Comparison of ENCODE assay signal across 10 cellular contexts in the genomic region with DNA sequence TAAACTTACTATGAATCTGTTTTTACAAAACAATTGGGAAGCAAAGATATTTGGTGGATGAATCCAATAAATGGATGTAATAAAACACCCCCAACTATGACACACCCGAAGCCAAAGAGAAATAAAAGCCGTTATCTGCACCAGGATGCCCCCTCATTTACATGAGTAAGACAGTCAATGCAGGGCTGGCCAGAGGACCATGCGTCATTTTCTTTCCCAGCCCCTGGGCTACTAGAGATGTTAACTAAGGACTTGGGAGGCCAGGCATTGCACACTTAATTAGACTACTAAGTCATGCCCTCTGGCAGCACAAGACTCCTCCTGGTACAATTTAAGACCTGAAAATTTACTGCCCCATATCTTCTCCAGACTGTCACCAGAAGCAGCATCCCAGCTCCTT. TPM values are rescaled to one million over a fixed set of nuclear protein-coding genes. Genes with fewer than 3 reads are reported as not detected.
DNase-seq lines count a peak whose midpoint lies in the region; ATAC-seq, FAIRE-seq and TF ChIP-seq lines count a peak whose summit lies in the region.
"Had no signal": no experiment of that assay in that cellular context is flagged by ENCODE, and none has a peak within 500 bp of the region (broad histone marks: within the 10 kb centered on the region; RNA-seq: fewer than 3 reads in every experiment).

No MANE protein-coding gene starts in this region.

- POLR2A ChIA-PET in BJ (lab: Charles Lee): no interaction called here

- H3K27me3 ChIP-seq in BJ (ENCODE audit: control insufficient read depth, insufficient read depth, low read length) (no peaks in the 10 kb centered on the region), GM23338 (ENCODE audit: insufficient read depth) (no peaks in the 10 kb centered on the region), astrocyte (ENCODE audit: insufficient read depth, low read length) (no peaks in the 10 kb centered on the region), muscle layer of duodenum (ENCODE audit: low read depth, low read length) (no peaks in the 10 kb centered on the region), colonic mucosa (no peaks in the 10 kb centered on the region)

- H3K4me1 Mint-ChIP-seq in GM23338 (peaks cover 73% of the 10 kb centered on the region), astrocyte (ENCODE audit: low read depth, unreplicated experiment) (peaks cover 74% of the 10 kb centered on the region)

- peak; percentile 83 for DNase-seq in BJ (ENCODE audit: low read depth)
- no peak for DNase-seq in GM23338 (ENCODE audit: low spot score)
- DNase-seq in astrocyte (ENCODE audit: low read depth): peak; percentile 80
- no peak for DNase-seq in colonic mucosa
- no peak for DNase-seq in NCI-H2227 (lab: John Stamatoyannopoulos, UW; ENCODE audit: unreplicated experiment)
- DNase-seq in germinal center (ENCODE audit: low spot score): no peak
- DNase-seq: activated CD4-positive, CD25-positive, alpha-beta regulatory T cell treated with anti-CD3 and anti-CD28 coated beads, Interleukin-2, amount 50 U/mL, for 72 hours had no signal

- no peak overlapping the region for H3K27ac Mint-ChIP-seq in GM23338
- H3K27ac Mint-ChIP-seq in astrocyte (ENCODE audit: unreplicated experiment): no peak overlapping the region

- 0 out of 2 replicates have a peak overlapping the region, but pooled peaks have one; percentile 69 for H3K27ac ChIP-seq in GM23338 (ENCODE audit: low read depth)
- peak overlapping the region; percentile 21 for H3K27ac ChIP-seq in astrocyte (ENCODE audit: low read depth, low read length)
- peak overlapping the region; percentile 95 for H3K27ac ChIP-seq in muscle layer of duodenum (ENCODE audit: low read length)
- no peak overlapping the region for H3K27ac ChIP-seq in colonic mucosa

- H3K9me2 ChIP-seq in GM23338 (ENCODE audit: insufficient read depth): peaks cover 4% of the 10 kb centered on the region; the same call in 1 of the 2 replicates

- peaks cover 42% of the 10 kb centered on the region for H3K36me3 Mint-ChIP-seq in GM23338 (ENCODE audit: low read depth)
- peaks cover 22% of the 10 kb centered on the region for H3K36me3 Mint-ChIP-seq in astrocyte (ENCODE audit: low read depth, unreplicated experiment)

- TF ChIP-seq CTCF in BJ (IDR thresholded peaks at IDR 0.05; ENCODE audit: insufficient read depth, low read depth, low read length) (no peak), GM23338 (conservative IDR thresholded peaks at IDR 0.05; ENCODE audit: low read depth in 2 of 2) (no peak), astrocyte (IDR thresholded peaks at IDR 0.05; ENCODE audit: insufficient read depth, low read depth, low read length) (no peak), colonic mucosa (IDR thresholded peaks at IDR 0.05) (no peak)

- H3K36me3 ChIP-seq in BJ (ENCODE audit: control insufficient read depth, insufficient read depth, low read length): peaks cover 19% of the 10 kb centered on the region
- H3K36me3 ChIP-seq in GM23338 (ENCODE audit: insufficient read depth): peaks cover 12% of the 10 kb centered on the region; the same call in 1 of the 2 replicates
- H3K36me3 ChIP-seq in astrocyte (ENCODE audit: insufficient read depth, low read length): peaks cover 19% of the 10 kb centered on the region
- H3K36me3 ChIP-seq in muscle layer of duodenum (ENCODE audit: control insufficient read depth in 1 of 2, insufficient read depth in 2 of 2, low read length in 2 of 2): peaks cover 33 to 44% of the 10 kb centered on the region in 2 donors
- peaks cover 23% of the 10 kb centered on the region for H3K36me3 ChIP-seq in colonic mucosa

- no peak overlapping the region for H3K4me3 ChIP-seq in BJ (ENCODE audit: low read depth, low read length)
- peak overlapping the region; percentile 86; the same call in 1 of the 2 replicates for H3K4me3 ChIP-seq in GM23338
- no peak overlapping the region for H3K4me3 ChIP-seq in astrocyte (ENCODE audit: insufficient read depth, low read depth, low read length)
- H3K4me3 ChIP-seq in muscle layer of duodenum (ENCODE audit: low read depth in 1 of 2, low read length in 2 of 2): no peak overlapping the region
- no peak overlapping the region for H3K4me3 ChIP-seq in colonic mucosa

- CTCF ChIA-PET in BJ (lab: Yijun Ruan, JAX): interaction anchor here (1.2 to 5.6 kb wide), 4 partner anchors 14 to 74 kb away, joined by 3 to 36 read pairs (median 4); partner anchors contain the start of genes IP6K3 and UQCC2

- peaks cover 13% of the 10 kb centered on the region; the same call in 1 of the 2 replicates for H3F3A ChIP-seq in GM23338 (replicated peaks; ENCODE audit: low read depth)

- H3K27me3 Mint-ChIP-seq in GM23338 (ENCODE audit: insufficient read depth, low read depth, poor library complexity) (peaks cover 13% of the 10 kb centered on the region), astrocyte (ENCODE audit: low read depth, unreplicated experiment) (no peaks in the 10 kb centered on the region)

- peak overlapping the region; percentile 94 for H3K9ac ChIP-seq in astrocyte (ENCODE audit: low read length)
- no peak overlapping the region for H3K9ac ChIP-seq in colonic mucosa (ENCODE audit: low read depth in 2 of 2, low read length in 2 of 2)

- H3K79me2 ChIP-seq in GM23338 (replicated peaks; ENCODE audit: insufficient read depth): peaks cover 37% of the 10 kb centered on the region
- peaks cover 60% of the 10 kb centered on the region for H3K79me2 ChIP-seq in astrocyte (ENCODE audit: insufficient read depth, low read length)

- H3K4me2 ChIP-seq in GM23338 (peak overlapping the region; percentile 82), astrocyte (ENCODE audit: low read length) (peak overlapping the region; percentile 91)

- H3K9me3 ChIP-seq in astrocyte (ENCODE audit: insufficient read depth, low read depth, low read length): no peaks in the 10 kb centered on the region
- H3K9me3 ChIP-seq in muscle layer of duodenum (ENCODE audit: control insufficient read depth in 1 of 2, low read length in 2 of 2): no peaks in the 10 kb centered on the region
- no peaks in the 10 kb centered on the region for H3K9me3 ChIP-seq in colonic mucosa

- H2AFZ ChIP-seq in GM23338 (no peak overlapping the region), astrocyte (ENCODE audit: low read depth, low read length) (no peak overlapping the region)

- intact Hi-C loops in colonic mucosa (cut with DNase I): no loop called here

- H4K20me1 ChIP-seq in GM23338 (replicated peaks; ENCODE audit: insufficient read depth): peaks cover 11% of the 10 kb centered on the region; the same call in 1 of the 2 replicates
- H4K20me1 ChIP-seq in astrocyte (ENCODE audit: insufficient read depth, low read length): peaks cover 54% of the 10 kb centered on the region

- H3K9me3 Mint-ChIP-seq in GM23338 (no peaks in the 10 kb centered on the region), astrocyte (ENCODE audit: unreplicated experiment) (no peaks in the 10 kb centered on the region)

- H3K4me3 Mint-ChIP-seq in GM23338: no peak overlapping the region
- peak overlapping the region; percentile 71 for H3K4me3 Mint-ChIP-seq in astrocyte (ENCODE audit: unreplicated experiment)

- no peak for ATAC-seq in GM23338
- no peak for ATAC-seq in GM21529 (IDR thresholded peaks at IDR 0.05; ENCODE audit: unreplicated experiment)

- no peak for FAIRE-seq in astrocyte (lab: Jason Lieb, UNC)

- H3K4me1 ChIP-seq in GM23338 (ENCODE audit: insufficient read depth) (peaks cover 60% of the 10 kb centered on the region), astrocyte (ENCODE audit: insufficient read depth, low read length) (peaks cover 55% of the 10 kb centered on the region), muscle layer of duodenum (ENCODE audit: control insufficient read depth in 1 of 2, insufficient read depth in 2 of 2, low read length in 2 of 2) (peaks cover 22 to 45% of the 10 kb centered on the region in 2 donors), colonic mucosa (peaks cover 7% of the 10 kb centered on the region)

TF ChIP-seq in GM23338, 12 proteins besides CTCF, POLR2A, EP300 and RAD21 (continues in another document):
- TF ChIP-seq ETS1 (IDR thresholded peaks at IDR 0.05): no peak

RNA-seq across cellular contexts. Expression of gene LEMD2, which starts 3.2 kb away (rescaled TPM):
- 59.8 and 62.2 TPM in 2 replicates for polyA plus RNA-seq in BJ (2011; rRNA removed)
- 38.0 and 43.2 TPM in 2 replicates for polyA minus RNA-seq in BJ (2011; rRNA and poly(A)+ RNA removed)
- 55.6 and 64.7 TPM in 2 replicates for total RNA-seq in GM23338 (2014; rRNA removed; shearing (Covaris generic))
- polyA plus RNA-seq in GM23338 (2016; fragmentation: Nextera tagmentation; extraction: Ambion mirVana): 28.6 and 32.0 TPM in 2 replicates
- 57.1 and 62.2 TPM in 2 replicates for total RNA-seq in astrocyte
- total RNA-seq in colonic mucosa: 10 to 100 TPM; 61.6 to 68.1 TPM

RNA-seq across cellular contexts. Expression of gene MLN, which starts 18.0 kb away (rescaled TPM):
- polyA plus RNA-seq in BJ (2011; rRNA removed): not detected in 2 replicates
- polyA minus RNA-seq in BJ (2011; rRNA and poly(A)+ RNA removed): not detected in 2 replicates
- total RNA-seq in GM23338 (2014; rRNA removed; shearing (Covaris generic)): not detected in 2 replicates
- polyA plus RNA-seq in GM23338 (2016; fragmentation: Nextera tagmentation; extraction: Ambion mirVana): not detected in 2 replicates
- not detected in 2 replicates for total RNA-seq in astrocyte
- total RNA-seq in colonic mucosa: under 1 TPM in 1 of 2 donors, not detected in 1; 0.48 TPM
- total RNA-seq: renal cortical epithelial cell had no signal

RNA-seq across cellular contexts. Expression of gene IP6K3, which starts 39.1 kb away (rescaled TPM):
- polyA plus RNA-seq in BJ (2011; rRNA removed): 0.58 and 0.75 TPM in 2 replicates
- 1.0 and 1.9 TPM in 2 replicates for polyA minus RNA-seq in BJ (2011; rRNA and poly(A)+ RNA removed)
- 0.14 TPM in 1 of 2 replicates, not detected in the other for total RNA-seq in GM23338 (2014; rRNA removed; shearing (Covaris generic))
- polyA plus RNA-seq in GM23338 (2016; fragmentation: Nextera tagmentation; extraction: Ambion mirVana): 0.16 TPM in 2 replicates
- 4.5 and 4.6 TPM in 2 replicates for total RNA-seq in astrocyte
- total RNA-seq in colonic mucosa: under 1 TPM; 0.17 to 0.29 TPM

Comparison
In these comparisons a context has a peak if more than half of its experiments do, and no peak if none do; other contexts are left out.
1. DNase-seq: peak in BJ (single experiment) and astrocyte (single experiment); none in GM23338 (single experiment), colonic mucosa (single experiment), NCI-H2227 (single experiment) and germinal center (single experiment).